34 cellular contexts compared by ENCODE assay signal in genomic region chr4:186733778-186734177, GRCh38. TPM values are rescaled to one million over a fixed set of nuclear protein-coding genes. Genes with fewer than 3 reads are reported as not detected.
"Had no signal": no experiment of that assay in that cellular context is flagged by ENCODE, and none has a peak within 500 bp of the region (broad histone marks: within the 10 kb centered on the region; RNA-seq: fewer than 3 reads in every experiment).

No MANE protein-coding gene starts in this region.

- H3K4me1 Mint-ChIP-seq: activated CD4-positive, alpha-beta T cell treated with anti-CD3 and anti-CD28 coated beads, Interleukin-2, amount 10 ng/mL, durations not matched to agents 24 days and 14 days; activated naive CD4-positive, alpha-beta T cell treated with anti-CD3 and anti-CD28 coated beads, Interleukin-2, amount 10 ng/mL, durations not matched to agents 7 days and 5 days; activated naive CD8-positive, alpha-beta T cell treated with anti-CD3 and anti-CD28 coated beads, Interleukin-2, amount 10 ng/mL, durations not matched to agents 7 days and 5 days; stimulated activated effector memory CD8-positive, alpha-beta T cell treated with anti-CD3 and anti-CD28 coated beads, Interleukin-12 subunit alpha, Interleukin-12 subunit beta, amount 100 ng/mL, for 72 hours had no signal

- H3K27ac Mint-ChIP-seq: activated CD4-positive, alpha-beta memory T cell treated with anti-CD3 and anti-CD28 coated beads for 36 hours; activated CD4-positive, alpha-beta T cell treated with anti-CD3 and anti-CD28 coated beads, Interleukin-2, amount 10 ng/mL, durations not matched to agents 24 days and 14 days; activated naive CD4-positive, alpha-beta T cell treated with anti-CD3 and anti-CD28 coated beads, Interleukin-2, amount 10 ng/mL, durations not matched to agents 7 days and 5 days; activated naive CD8-positive, alpha-beta T cell treated with anti-CD3 and anti-CD28 coated beads, Interleukin-2, amount 10 ng/mL, durations not matched to agents 7 days and 5 days; activated T-helper 1 cell treated with anti-CD3 and anti-CD28 coated beads, Interleukin-12 subunit alpha, Interleukin-12 subunit beta, Interleukin-2, Interleukin-4 antibody, amounts not matched to agents 30 ng/mL and 10 ng/mL and 1 ng/mL, durations not matched to agents 14 hours and 24 hours and 36 hours; stimulated activated effector memory CD8-positive, alpha-beta T cell treated with anti-CD3 and anti-CD28 coated beads, Interleukin-12 subunit alpha, Interleukin-12 subunit beta, amount 100 ng/mL, for 72 hours; stimulated activated naive CD8-positive, alpha-beta T cell treated with anti-CD3 and anti-CD28 coated beads, Interleukin-15, Interleukin-2, amounts not matched to agents 100 ng/mL and 50 ng/mL, for 24 hours; T-helper 1 cell treated with Interleukin-12 subunit alpha and Interleukin-12 subunit beta and Interleukin-4 antibody, amounts not matched to agents 30 μg/mL and 1 μg/mL, for 36 hours had no signal

- H3K4me3 ChIP-seq: ascending aorta, cardiac muscle cell, coronary artery, dorsolateral prefrontal cortex, gastrocnemius medialis, left lung, lower lobe of right lung, pancreas, psoas muscle, right atrium auricular region, spleen, thoracic aorta, vagina had no signal

- H3K4me3 Mint-ChIP-seq: activated CD4-positive, alpha-beta memory T cell treated with anti-CD3 and anti-CD28 coated beads for 36 hours; activated CD4-positive, alpha-beta T cell treated with anti-CD3 and anti-CD28 coated beads, Interleukin-2, amount 10 ng/mL, durations not matched to agents 24 days and 14 days; activated naive CD4-positive, alpha-beta T cell treated with anti-CD3 and anti-CD28 coated beads, Interleukin-2, amount 10 ng/mL, durations not matched to agents 7 days and 5 days; activated naive CD8-positive, alpha-beta T cell treated with anti-CD3 and anti-CD28 coated beads, Interleukin-2, amount 10 ng/mL, durations not matched to agents 7 days and 5 days; activated T-helper 1 cell treated with anti-CD3 and anti-CD28 coated beads, Interleukin-12 subunit alpha, Interleukin-12 subunit beta, Interleukin-2, Interleukin-4 antibody, amounts not matched to agents 30 ng/mL and 10 ng/mL and 1 ng/mL, durations not matched to agents 14 hours and 24 hours and 36 hours; stimulated activated effector memory CD8-positive, alpha-beta T cell treated with anti-CD3 and anti-CD28 coated beads, Interleukin-12 subunit alpha, Interleukin-12 subunit beta, amount 100 ng/mL, for 72 hours; stimulated activated naive CD8-positive, alpha-beta T cell treated with anti-CD3 and anti-CD28 coated beads, Interleukin-15, Interleukin-2, amounts not matched to agents 100 ng/mL and 50 ng/mL, for 24 hours; T-helper 1 cell treated with Interleukin-12 subunit alpha and Interleukin-12 subunit beta and Interleukin-4 antibody, amounts not matched to agents 30 μg/mL and 1 μg/mL, for 36 hours had no signal

- H3K4me1 ChIP-seq: ascending aorta, gastrocnemius medialis, left lung, lower lobe of right lung, psoas muscle, right atrium auricular region, spleen, vagina had no signal

- ATAC-seq: gastrocnemius medialis; left lung; lower lobe of right lung; pancreas; psoas muscle; stimulated activated effector memory CD8-positive, alpha-beta T cell treated with anti-CD3 and anti-CD28 coated beads, Interleukin-12 subunit alpha, Interleukin-12 subunit beta, amount 100 ng/mL, for 72 hours had no signal

- DNase-seq: activated CD4-positive, alpha-beta memory T cell treated with anti-CD3 and anti-CD28 coated beads for 36 hours; activated CD4-positive, alpha-beta T cell treated with anti-CD3 and anti-CD28 coated beads, Interleukin-2, amount 10 ng/mL, durations not matched to agents 24 days and 14 days; activated CD4-positive, CD25-positive, alpha-beta regulatory T cell treated with anti-CD3 and anti-CD28 coated beads, Interleukin-2, amount 50 U/mL, for 72 hours; activated CD8-positive, alpha-beta memory T cell treated with anti-CD3 and anti-CD28 coated beads, Interleukin-2, amount 50 U/mL, for 4 hours; activated effector memory CD4-positive, alpha-beta T cell treated with anti-CD3 and anti-CD28 coated beads, Interleukin-2, amount 50 U/mL, for 16 hours; activated naive CD4-positive, alpha-beta T cell treated with anti-CD3 and anti-CD28 coated beads, Interleukin-2, amount 10 ng/mL, durations not matched to agents 7 days and 5 days; activated naive CD8-positive, alpha-beta T cell treated with anti-CD3 and anti-CD28 coated beads, Interleukin-2, amount 10 ng/mL, durations not matched to agents 7 days and 5 days; activated T-cell treated with anti-CD3 and anti-CD28 coated beads, Interleukin-2, amount 50 U/mL, for 1 hour; dorsolateral prefrontal cortex; effector memory CD4-positive, alpha-beta T cell; gastrocnemius medialis; glutamatergic neuron; left lung; lower lobe of right lung; nucleus accumbens; pancreas; psoas muscle; spleen; stimulated activated CD4-positive, alpha-beta T cell treated with anti-CD3 and anti-CD28 coated beads, Interleukin-4, amount 100 ng/mL, for 1 hour; T-helper 9 cell; trophoblast cell; WERI-Rb-1 had no signal

- H3K36me3 Mint-ChIP-seq: activated CD4-positive, alpha-beta memory T cell treated with anti-CD3 and anti-CD28 coated beads for 36 hours; activated naive CD4-positive, alpha-beta T cell treated with anti-CD3 and anti-CD28 coated beads, Interleukin-2, amount 10 ng/mL, durations not matched to agents 7 days and 5 days; activated naive CD8-positive, alpha-beta T cell treated with anti-CD3 and anti-CD28 coated beads, Interleukin-2, amount 10 ng/mL, durations not matched to agents 7 days and 5 days; brain; stimulated activated effector memory CD8-positive, alpha-beta T cell treated with anti-CD3 and anti-CD28 coated beads, Interleukin-12 subunit alpha, Interleukin-12 subunit beta, amount 100 ng/mL, for 72 hours had no signal

- H3K9me3 ChIP-seq: ascending aorta, gastrocnemius medialis, left lung, lower lobe of right lung, pancreas, psoas muscle, right atrium auricular region, spleen, thoracic aorta, vagina had no signal

- H3K36me3 ChIP-seq: ascending aorta, cardiac muscle cell, gastrocnemius medialis, left lung, lower lobe of right lung, pancreas, right atrium auricular region, spleen, thoracic aorta, vagina, WERI-Rb-1 had no signal

- H3K27ac ChIP-seq: ascending aorta, cardiac muscle cell, coronary artery, dorsolateral prefrontal cortex, gastrocnemius medialis, left lung, lower lobe of right lung, pancreas, psoas muscle, right atrium auricular region, spleen, thoracic aorta, vagina, WERI-Rb-1 had no signal

- H3K9me3 Mint-ChIP-seq: activated CD4-positive, alpha-beta T cell treated with anti-CD3 and anti-CD28 coated beads, Interleukin-2, amount 10 ng/mL, durations not matched to agents 24 days and 14 days; activated T-helper 1 cell treated with anti-CD3 and anti-CD28 coated beads, Interleukin-12 subunit alpha, Interleukin-12 subunit beta, Interleukin-2, Interleukin-4 antibody, amounts not matched to agents 30 ng/mL and 10 ng/mL and 1 ng/mL, durations not matched to agents 14 hours and 24 hours and 36 hours; brain; T-helper 1 cell treated with Interleukin-12 subunit alpha and Interleukin-12 subunit beta and Interleukin-4 antibody, amounts not matched to agents 30 μg/mL and 1 μg/mL, for 36 hours had no signal

- H3K27me3 Mint-ChIP-seq: brain had no signal

- H3K27me3 ChIP-seq: ascending aorta, cardiac muscle cell, gastrocnemius medialis, left lung, pancreas, right atrium auricular region, vagina had no signal

RNA-seq across cellular contexts. Expression of gene FAT1, which starts 10.1 kb away (rescaled TPM):
- total RNA-seq: activated CD4-positive, alpha-beta memory T cell treated with anti-CD3 and anti-CD28 coated beads for 36 hours; activated CD8-positive, alpha-beta memory T cell treated with anti-CD3 and anti-CD28 coated beads for 36 hours; activated naive CD8-positive, alpha-beta T cell treated with anti-CD3 and anti-CD28 coated beads, Interleukin-2, amount 10 ng/mL, durations not matched to agents 7 days and 5 days had no signal
